In the genomic region with DNA sequence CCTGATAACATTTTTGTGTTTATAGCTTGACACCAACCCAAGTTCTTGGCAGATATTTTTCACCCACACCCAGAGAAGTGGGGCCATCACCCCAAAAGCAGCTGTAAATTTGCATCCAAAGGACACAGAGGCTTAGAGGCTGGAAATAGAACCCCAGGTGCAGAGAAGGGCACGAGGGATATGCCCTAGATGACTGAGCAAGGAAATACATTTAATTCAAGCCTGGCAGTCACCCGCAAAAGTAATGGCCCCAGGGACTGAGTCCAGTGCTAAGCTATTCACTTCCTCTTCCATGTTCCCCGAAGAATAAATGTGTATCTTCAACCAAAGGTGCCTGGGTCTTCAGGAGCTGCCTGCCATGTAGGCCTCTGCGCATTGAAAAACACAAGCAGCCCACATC, we compare ENCODE assay signal across 22 cellular contexts. TPM values are rescaled to one million over a fixed set of nuclear protein-coding genes. Genes with fewer than 3 reads are reported as not detected.
DNase-seq lines count a peak whose midpoint lies in the region; FAIRE-seq and TF ChIP-seq lines count a peak whose summit lies in the region.
"Had no signal": no experiment of that assay in that cellular context is flagged by ENCODE, and none has a peak within 500 bp of the region (broad histone marks: within the 10 kb centered on the region; RNA-seq: fewer than 3 reads in every experiment).

No MANE protein-coding gene starts in this region.

- H3K79me2 ChIP-seq in OCI-LY7 (ENCODE audit: insufficient read depth, low read depth, low read length): no peaks in the 10 kb centered on the region

- no peaks in the 10 kb centered on the region for H3K36me3 ChIP-seq in BLaER1 treated with 17β-estradiol and CSF1 and Interleukin-3, amounts not matched to agents 10 nM and 100 nM
- no peaks in the 10 kb centered on the region for H3K36me3 ChIP-seq in OCI-LY7 (ENCODE audit: insufficient read depth, low read length)
- no peaks in the 10 kb centered on the region for H3K36me3 ChIP-seq in small intestine (ENCODE audit: control insufficient read depth in 2 of 2, insufficient read depth in 2 of 2, low read length in 2 of 2)
- H3K36me3 ChIP-seq in spleen: no peaks in the 10 kb centered on the region
- H3K36me3 ChIP-seq: BE2C had no signal

- H3K9me2 ChIP-seq in OCI-LY7 (ENCODE audit: insufficient read depth, low read length): no peaks in the 10 kb centered on the region

- H3K9me3 ChIP-seq in BLaER1 treated with 17β-estradiol and CSF1 and Interleukin-3, amounts not matched to agents 10 nM and 100 nM (replicated peaks in 1 of 11): peaks cover 0 to 6% (median 0%) of the 10 kb centered on the region in 11 experiments; a peak in 1 of 22 replicates
- H3K9me3 ChIP-seq in OCI-LY7 (ENCODE audit: low read length): no peaks in the 10 kb centered on the region
- H3K9me3 ChIP-seq in small intestine (ENCODE audit: control insufficient read depth, low read depth): no peaks in the 10 kb centered on the region
- no peaks in the 10 kb centered on the region for H3K9me3 ChIP-seq in spleen
- H3K9me3 ChIP-seq: A549, BE2C, Caco-2 had no signal

- CTCF ChIA-PET in OCI-LY7 (lab: Charles Lee; ENCODE audit: unreplicated experiment): interaction anchor here (0.8 to 1.7 kb wide), 2 partner anchors 14 to 338 kb away, joined by 3 to 4 read pairs; no protein-coding TSS in a partner anchor

- H3K4me3 ChIP-seq in BLaER1 treated with 17β-estradiol and CSF1 and Interleukin-3, amounts not matched to agents 10 nM and 100 nM: no peak overlapping the region
- H3K4me3 ChIP-seq in OCI-LY7 (ENCODE audit: low read depth, low read length, poor library complexity, severe bottlenecking): peak overlapping the region; percentile 28
- H3K4me3 ChIP-seq in small intestine (ENCODE audit: low read depth in 1 of 2, low read length in 2 of 2): no peak overlapping the region
- no peak overlapping the region for H3K4me3 ChIP-seq in spleen
- H3K4me3 ChIP-seq: A549, GM23338 had no signal

- no peak overlapping the region for H3K9ac ChIP-seq in BLaER1 treated with 17β-estradiol and CSF1 and Interleukin-3, amounts not matched to agents 10 nM and 100 nM

- H3K27ac ChIP-seq in BLaER1 treated with 17β-estradiol and CSF1 and Interleukin-3, amounts not matched to agents 10 nM and 100 nM: no peak overlapping the region
- H3K27ac ChIP-seq in OCI-LY7 (ENCODE audit: low read depth, low read length, poor library complexity, severe bottlenecking): peak overlapping the region; percentile 87
- H3K27ac ChIP-seq in small intestine (ENCODE audit: low read depth in 1 of 2, low read length in 1 of 2): no peak overlapping the region
- no peak overlapping the region for H3K27ac ChIP-seq in spleen
- H3K27ac ChIP-seq: A549, C4-2B had no signal

- POLR2A ChIA-PET in OCI-LY7 (lab: Charles Lee): interaction anchor here (0.7 to 1.8 kb wide), 7 partner anchors 7 to 131 kb away, joined by 3 to 6 read pairs (median 4); no protein-coding TSS in a partner anchor

- TF ChIP-seq CTCF in OCI-LY7 (conservative IDR thresholded peaks at IDR 0.05; ENCODE audit: low read length) (no peak), spleen (IDR thresholded peaks at IDR 0.05 in 8 of 11, conservative IDR thresholded peaks at IDR 0.05 in 3 of 11) (no peak)

- no peak for TF ChIP-seq POLR2A in spleen (IDR thresholded peaks at IDR 0.05)

- peak overlapping the region in 8 of 11 experiments; percentile 37 to 84 (median 74); a peak in 16 of 22 replicates for H3K4me2 ChIP-seq in BLaER1 treated with 17β-estradiol and CSF1 and Interleukin-3, amounts not matched to agents 10 nM and 100 nM
- H3K4me2 ChIP-seq in OCI-LY7 (ENCODE audit: low read length): peak overlapping the region; percentile 63
- H3K4me2 ChIP-seq: A549, GM23338 had no signal

- 30 to 69% (median 63%) methylated on average over 4 of the region's 4 CpGs for WGBS in small intestine, 3 donors
- 43 to 64% (median 62%) methylated on average over 4 of the region's 4 CpGs for WGBS in spleen, 5 donors

- peaks cover 0 to 64% (median 42%) of the 10 kb centered on the region in 10 experiments; a peak in 17 of 20 replicates for H3K4me1 ChIP-seq in BLaER1 treated with 17β-estradiol and CSF1 and Interleukin-3, amounts not matched to agents 10 nM and 100 nM
- peaks cover 64% of the 10 kb centered on the region for H3K4me1 ChIP-seq in OCI-LY7 (ENCODE audit: insufficient read depth, low read length, poor library complexity, severe bottlenecking)
- no peaks in the 10 kb centered on the region for H3K4me1 ChIP-seq in small intestine (ENCODE audit: control insufficient read depth in 2 of 2, insufficient read depth in 1 of 2, low read depth in 1 of 2, low read length in 1 of 2)
- H3K4me1 ChIP-seq in spleen: no peaks in the 10 kb centered on the region
- H3K4me1 ChIP-seq: A549 had no signal

- intact Hi-C loops in OCI-LY7 (cut with micrococcal nuclease; ENCODE audit: unreplicated experiment): no loop called here
- intact Hi-C loops in spleen (cut with DNase I; ENCODE audit: low total_unique reads): no loop called here

- no peak for FAIRE-seq in small intestine (lab: Jason Lieb, UNC)
- FAIRE-seq: A549, G401.6, GM12892 had no signal

- peak overlapping the region; percentile 89 for H2AFZ ChIP-seq in OCI-LY7 (ENCODE audit: low read length)
- H2AFZ ChIP-seq: GM23338 had no signal

- H4K20me1 ChIP-seq in BLaER1 treated with 17β-estradiol and CSF1 and Interleukin-3, amounts not matched to agents 10 nM and 100 nM: no peaks in the 10 kb centered on the region
- H4K20me1 ChIP-seq in OCI-LY7 (ENCODE audit: insufficient read depth, low read length): no peaks in the 10 kb centered on the region

- DNase-seq in OCI-LY7 (ENCODE audit: low spot score): peak; percentile 90
- peak; percentile 35 for DNase-seq in small intestine
- DNase-seq in spleen: no peak
- DNase-seq in NCI-H2196 (lab: John Stamatoyannopoulos, UW; ENCODE audit: unreplicated experiment): no peak
- no peak for DNase-seq in MV-4-11 (lab: John Stamatoyannopoulos, UW)
- DNase-seq: 8988T; ACHN; AML-193; BE2C; Caco-2; CD4-positive, CD25-positive, alpha-beta regulatory T cell; CD8-positive, alpha-beta T cell; DMS153; DND-41; H9 had no signal

- no peaks in the 10 kb centered on the region for H3K27me3 ChIP-seq in BLaER1 treated with 17β-estradiol and CSF1 and Interleukin-3, amounts not matched to agents 10 nM and 100 nM
- H3K27me3 ChIP-seq in small intestine (ENCODE audit: control insufficient read depth in 2 of 2, insufficient read depth in 2 of 2, low read length in 2 of 2): no peaks in the 10 kb centered on the region
- no peaks in the 10 kb centered on the region for H3K27me3 ChIP-seq in spleen (replicated peaks in 1 of 7)
- H3K27me3 ChIP-seq: BE2C had no signal

- BruUV-seq in OCI-LY7 (replicated peaks; lab: Mats Ljungman, UMichigan): no TSS peak

RNA-seq across cellular contexts. Expression of gene REG3G, which starts 14.0 kb away (rescaled TPM):
- total RNA-seq in OCI-LY7 (2014; rRNA removed; shearing (Covaris generic)): not detected in 2 replicates
- total RNA-seq in OCI-LY7 (2022): not detected in 2 replicates
- polyA plus RNA-seq in small intestine: 10 to 100 TPM in 1 of 3 donors, 1 to 10 TPM in 1, under 1 TPM in 1; 0.89 to 11.9 (median 3.2) TPM
- 1 to 10 TPM in 1 of 7 donors, under 1 TPM in 1, not detected in 5; 0.87 to 1.0 TPM for total RNA-seq in spleen
- polyA plus RNA-seq in spleen: under 1 TPM in 2 of 3 donors, not detected in 1; 0.11 to 0.24 TPM
- total RNA-seq: Caco-2; CD4-positive, CD25-positive, alpha-beta regulatory T cell; CD8-positive, alpha-beta T cell; GM23338; H4; H9 had no signal
- polyA plus RNA-seq: A549; CD4-positive, CD25-positive, alpha-beta regulatory T cell; GM23338 had no signal

Comparison
In these comparisons a context has a peak if more than half of its experiments do, and no peak if none do; other contexts are left out.
1. DNase-seq: peak in OCI-LY7 (single experiment) and small intestine (single experiment); none in spleen (single experiment), NCI-H2196 (single experiment) and MV-4-11 (single experiment).